5 cellular contexts compared by ENCODE assay signal in the genomic region with DNA sequence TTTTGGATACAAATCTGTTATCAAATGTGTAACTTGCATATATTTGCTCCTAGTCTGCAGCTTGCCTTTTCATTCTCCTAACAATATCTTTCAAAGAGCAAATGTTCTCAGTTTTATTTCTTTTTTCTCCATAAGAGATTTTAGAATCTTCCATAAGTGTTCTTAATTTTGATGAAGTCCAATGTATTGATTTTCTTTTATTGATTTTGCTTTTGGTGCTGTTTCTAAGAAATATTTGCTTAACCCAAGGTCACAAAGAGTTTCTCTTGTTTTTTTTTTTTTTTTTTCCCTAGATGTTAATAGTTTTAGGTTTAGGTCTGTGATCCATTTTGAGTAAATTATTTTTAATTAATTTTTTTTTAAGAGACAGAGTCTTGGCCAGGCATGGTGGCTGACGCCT.
"Had no signal": no experiment of that assay in that cellular context is flagged by ENCODE, and none has a peak within 500 bp of the region (broad histone marks: within the 10 kb centered on the region; RNA-seq: fewer than 3 reads in every experiment).

No MANE protein-coding gene starts in this region.

- DNase-seq: IMR-90, KBM-7 had no signal

- ATAC-seq: K562 had no signal

- H3K27ac ChIP-seq: HL-60 had no signal

- FAIRE-seq: HTR-8/SVneo, K562 had no signal

- H3K4me3 ChIP-seq: K562 had no signal
